ENCODE assay signal across 8 cellular contexts in the genomic region with DNA sequence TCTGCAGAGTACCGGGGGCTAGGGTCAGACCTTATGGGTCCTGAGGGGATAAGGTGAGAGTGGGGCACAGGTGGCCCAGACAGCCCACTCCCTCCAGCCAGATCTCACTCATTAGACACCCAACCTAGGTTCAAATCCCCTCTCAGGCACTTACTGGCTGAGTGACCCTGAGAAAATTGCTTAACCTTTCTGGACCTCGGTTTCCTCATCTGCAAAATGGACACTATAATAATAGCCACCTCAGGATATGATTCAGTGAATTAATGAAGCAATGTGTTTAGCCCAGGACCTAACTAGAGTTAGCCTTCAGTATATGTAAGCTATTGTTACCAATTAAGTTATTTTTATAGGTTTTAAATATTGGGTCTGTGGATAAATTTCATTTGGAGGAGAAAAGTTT.
"Had no signal": no experiment of that assay in that cellular context is flagged by ENCODE, and none has a peak within 500 bp of the region (broad histone marks: within the 10 kb centered on the region; RNA-seq: fewer than 3 reads in every experiment).

No MANE protein-coding gene starts in this region.

- H3K36me3 ChIP-seq: HAP-1 had no signal

- H3K4me3 ChIP-seq: GM23248, HAP-1 had no signal

- H3K9me3 ChIP-seq: HAP-1 had no signal

- ATAC-seq: HCT116 had no signal

- H3K27ac ChIP-seq: GM23248, KMS-11 had no signal

- H3K4me2 ChIP-seq: KMS-11 had no signal

- FAIRE-seq: HTR-8/SVneo had no signal

- H2AFZ ChIP-seq: GM23248 had no signal

- DNase-seq: GM23248, GOT3, H7, KBM-7 had no signal

- H3K9ac ChIP-seq: GM23248, KMS-11 had no signal
